In the genomic region with DNA sequence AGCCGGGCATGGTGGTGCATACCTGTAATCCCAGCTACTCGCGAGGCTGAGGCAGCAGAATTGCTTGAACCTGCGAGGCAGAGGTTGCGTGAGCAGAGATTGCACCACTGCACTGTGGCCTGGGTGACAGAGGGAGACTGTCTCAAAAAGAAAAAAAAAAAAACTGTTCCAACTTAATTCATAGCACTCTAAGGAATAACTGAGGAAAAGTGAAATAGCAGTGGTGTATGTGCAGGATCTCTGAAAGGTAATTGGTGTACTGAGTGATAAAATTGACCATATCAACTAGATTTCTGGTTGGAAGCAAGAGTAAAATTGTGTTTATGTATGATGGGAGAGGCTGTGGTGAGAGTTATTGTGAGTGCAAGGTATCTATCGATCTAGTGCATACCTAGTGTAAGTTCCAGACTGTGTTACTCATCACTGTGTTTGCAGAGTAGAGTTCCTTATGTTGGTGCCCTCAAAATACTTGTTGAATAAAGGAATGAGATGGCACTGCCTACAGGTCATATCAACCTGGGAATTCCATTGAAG, we compare ENCODE assay signal across 1 cellular context.
TF ChIP-seq lines count a peak whose summit lies in the region.

No MANE protein-coding gene starts in this region.

TF ChIP-seq in SK-N-SH treated with all-trans-retinoic acid at 6 μM for 48 hours, 23 proteins besides CTCF, POLR2A, EP300 and RAD21 (continued from another document):
- TF ChIP-seq, protein P1, sequence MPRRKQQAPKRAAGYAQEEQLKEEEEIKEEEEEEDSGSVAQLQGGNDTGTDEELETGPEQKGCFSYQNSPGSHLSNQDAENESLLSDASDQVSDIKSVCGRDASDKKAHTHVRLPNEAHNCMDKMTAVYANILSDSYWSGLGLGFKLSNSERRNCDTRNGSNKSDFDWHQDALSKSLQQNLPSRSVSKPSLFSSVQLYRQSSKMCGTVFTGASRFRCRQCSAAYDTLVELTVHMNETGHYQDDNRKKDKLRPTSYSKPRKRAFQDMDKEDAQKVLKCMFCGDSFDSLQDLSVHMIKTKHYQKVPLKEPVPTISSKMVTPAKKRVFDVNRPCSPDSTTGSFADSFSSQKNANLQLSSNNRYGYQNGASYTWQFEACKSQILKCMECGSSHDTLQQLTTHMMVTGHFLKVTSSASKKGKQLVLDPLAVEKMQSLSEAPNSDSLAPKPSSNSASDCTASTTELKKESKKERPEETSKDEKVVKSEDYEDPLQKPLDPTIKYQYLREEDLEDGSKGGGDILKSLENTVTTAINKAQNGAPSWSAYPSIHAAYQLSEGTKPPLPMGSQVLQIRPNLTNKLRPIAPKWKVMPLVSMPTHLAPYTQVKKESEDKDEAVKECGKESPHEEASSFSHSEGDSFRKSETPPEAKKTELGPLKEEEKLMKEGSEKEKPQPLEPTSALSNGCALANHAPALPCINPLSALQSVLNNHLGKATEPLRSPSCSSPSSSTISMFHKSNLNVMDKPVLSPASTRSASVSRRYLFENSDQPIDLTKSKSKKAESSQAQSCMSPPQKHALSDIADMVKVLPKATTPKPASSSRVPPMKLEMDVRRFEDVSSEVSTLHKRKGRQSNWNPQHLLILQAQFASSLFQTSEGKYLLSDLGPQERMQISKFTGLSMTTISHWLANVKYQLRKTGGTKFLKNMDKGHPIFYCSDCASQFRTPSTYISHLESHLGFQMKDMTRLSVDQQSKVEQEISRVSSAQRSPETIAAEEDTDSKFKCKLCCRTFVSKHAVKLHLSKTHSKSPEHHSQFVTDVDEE (CRISPR knock-in tag; IDR thresholded peaks at IDR 0.05): no peak
- TF ChIP-seq ARNTL (CRISPR knock-in tag; IDR thresholded peaks at IDR 0.05; ENCODE audit: borderline replicate concordance, low read depth) (no peak), ZC3H10 (CRISPR knock-in tag; IDR thresholded peaks at IDR 0.05) (no peak), ESRRG (CRISPR knock-in tag; IDR thresholded peaks at IDR 0.05) (no peak), BACH2 (CRISPR knock-in tag; IDR thresholded peaks at IDR 0.05; ENCODE audit: borderline replicate concordance) (no peak)
TF ChIP-seq in SK-N-SH treated with all-trans-retinoic acid at 6 μM for 48 hours: peak in this region for 0.
